In the genomic region with DNA sequence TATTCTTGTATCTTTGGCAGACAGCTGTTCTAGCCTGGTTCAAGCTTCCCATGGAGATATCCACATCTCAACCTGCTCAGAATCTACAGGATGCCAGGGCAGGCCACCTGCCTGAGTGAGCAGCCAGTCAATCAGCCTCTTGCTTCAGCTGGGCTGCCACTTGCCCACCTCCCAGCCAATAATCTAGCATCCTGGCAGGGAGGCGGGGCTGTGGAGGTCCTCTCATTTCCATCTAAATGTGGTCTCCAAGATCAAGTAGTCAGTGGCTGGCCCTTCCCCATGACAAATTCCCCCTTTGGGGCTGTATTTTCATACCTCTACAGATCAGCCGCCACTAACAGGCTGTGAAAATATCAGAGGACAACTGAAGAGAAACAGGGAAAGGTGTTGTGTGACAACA, we compare ENCODE assay signal across 23 cellular contexts. TPM values are rescaled to one million over a fixed set of nuclear protein-coding genes. Genes with fewer than 3 reads are reported as not detected.
DNase-seq lines count a peak whose midpoint lies in the region; ATAC-seq and TF ChIP-seq lines count a peak whose summit lies in the region.
"Had no signal": no experiment of that assay in that cellular context is flagged by ENCODE, and none has a peak within 500 bp of the region (broad histone marks: within the 10 kb centered on the region; RNA-seq: fewer than 3 reads in every experiment).

No MANE protein-coding gene starts in this region.

- no peak overlapping the region for H3K4me3 Mint-ChIP-seq in natural killer cell treated with Interleukin-12 subunit alpha and Interleukin-12 subunit beta and Interleukin-15 and Interleukin-18, amount 100 ng/mL, for 72 hours
- no peak overlapping the region for H3K4me3 Mint-ChIP-seq in natural killer cell
- no peak overlapping the region for H3K4me3 Mint-ChIP-seq in T-helper 17 cell
- H3K4me3 Mint-ChIP-seq in nephron progenitor cell: no peak overlapping the region
- H3K4me3 Mint-ChIP-seq: CD14-positive monocyte; CD8-positive, alpha-beta memory T cell had no signal

- in situ Hi-C loops in GM13977 (cut with MboI; ENCODE audit: low pct_unique_long_range_greater_than_20kb, low sequenced_read_pairs, unreplicated experiment): no loop called here

- H3K27me3 Mint-ChIP-seq in natural killer cell treated with Interleukin-12 subunit alpha and Interleukin-12 subunit beta and Interleukin-15 and Interleukin-18, amount 100 ng/mL, for 72 hours: no peaks in the 10 kb centered on the region
- H3K27me3 Mint-ChIP-seq in natural killer cell (ENCODE audit: low read depth in 2 of 2): no peaks in the 10 kb centered on the region
- no peaks in the 10 kb centered on the region for H3K27me3 Mint-ChIP-seq in T-helper 17 cell
- H3K27me3 Mint-ChIP-seq in nephron progenitor cell (ENCODE audit: low read depth, poor library complexity): peaks cover 2% of the 10 kb centered on the region
- H3K27me3 Mint-ChIP-seq: CD8-positive, alpha-beta memory T cell; IgD-negative memory B cell had no signal

- TF ChIP-seq CTCF in natural killer cell (IDR thresholded peaks at IDR 0.05): no peak
- no peak for TF ChIP-seq CTCF in nephron progenitor cell (IDR thresholded peaks at IDR 0.05)
- no peak for TF ChIP-seq CTCF in GM13977 (IDR thresholded peaks at IDR 0.05; ENCODE audit: extremely low read depth, insufficient read depth, missing control alignments)

- no peaks in the 10 kb centered on the region for H3K36me3 Mint-ChIP-seq in natural killer cell treated with Interleukin-12 subunit alpha and Interleukin-12 subunit beta and Interleukin-15 and Interleukin-18, amount 100 ng/mL, for 72 hours
- H3K36me3 Mint-ChIP-seq in natural killer cell (no peaks in the 10 kb centered on the region), T-helper 17 cell (ENCODE audit: low read depth) (peaks cover 2% of the 10 kb centered on the region), nephron progenitor cell (ENCODE audit: low read depth) (no peaks in the 10 kb centered on the region)

- H3K4me1 Mint-ChIP-seq in natural killer cell treated with Interleukin-12 subunit alpha and Interleukin-12 subunit beta and Interleukin-15 and Interleukin-18, amount 100 ng/mL, for 72 hours (ENCODE audit: low read depth in 2 of 2): peaks cover 16 to 39% of the 10 kb centered on the region in 2 donors
- H3K4me1 Mint-ChIP-seq in natural killer cell: peaks cover 36 to 51% of the 10 kb centered on the region in 2 donors
- peaks cover 26% of the 10 kb centered on the region for H3K4me1 Mint-ChIP-seq in T-helper 17 cell
- peaks cover 89% of the 10 kb centered on the region for H3K4me1 Mint-ChIP-seq in nephron progenitor cell

- intact Hi-C loops in natural killer cell (cut with micrococcal nuclease): no loop called here

- no peak for ATAC-seq in natural killer cell treated with Interleukin-12 subunit alpha and Interleukin-12 subunit beta and Interleukin-15 and Interleukin-18, amount 100 ng/mL, for 72 hours
- ATAC-seq in natural killer cell (no peak), T-helper 17 cell (no peak), HG03175 (IDR thresholded peaks at IDR 0.05; ENCODE audit: unreplicated experiment) (no peak)

- no peaks in the 10 kb centered on the region for H3K9me3 Mint-ChIP-seq in natural killer cell treated with Interleukin-12 subunit alpha and Interleukin-12 subunit beta and Interleukin-15 and Interleukin-18, amount 100 ng/mL, for 72 hours
- H3K9me3 Mint-ChIP-seq in natural killer cell (no peaks in the 10 kb centered on the region), nephron progenitor cell (no peaks in the 10 kb centered on the region)
- H3K9me3 Mint-ChIP-seq: CD14-positive monocyte; CD8-positive, alpha-beta memory T cell; IgD-negative memory B cell had no signal

- no peaks in the 10 kb centered on the region for H3K9me3 ChIP-seq in T-helper 17 cell (ENCODE audit: control insufficient read depth, low read length, poor library complexity, severe bottlenecking)
- H3K9me3 ChIP-seq: BE2C had no signal

- no peak overlapping the region for H3K27ac Mint-ChIP-seq in natural killer cell treated with Interleukin-12 subunit alpha and Interleukin-12 subunit beta and Interleukin-15 and Interleukin-18, amount 100 ng/mL, for 72 hours
- H3K27ac Mint-ChIP-seq in natural killer cell (peak overlapping the region in 1 of 2 donors; percentile 60), T-helper 17 cell (peak overlapping the region; percentile 49), nephron progenitor cell (peak overlapping the region; percentile 71)
- H3K27ac Mint-ChIP-seq: IgD-negative memory B cell had no signal

- DNase-seq in natural killer cell treated with Interleukin-12 subunit alpha and Interleukin-12 subunit beta and Interleukin-15 and Interleukin-18, amount 100 ng/mL, for 72 hours (ENCODE audit: low spot score): peak; percentile 16
- DNase-seq in natural killer cell (no peak), T-helper 17 cell (no peak), nephron progenitor cell (no peak), GM13977 (ENCODE audit: low spot score) (no peak), DMS 273 treated with DMSO at 0.1 percent for 48 hours (lab: John Stamatoyannopoulos, UW) (no peak)
- DNase-seq: 8988T; ACHN; BE2C; CD8-positive, alpha-beta memory T cell; DMS79 treated with DMSO at 0.1 percent for 48 hours; GF-D8; NCI-H1048; NCI-H1417; NCI-H1694; NCI-H2029 treated with DMSO at 0.1 percent for 48 hours; NCI-H345; NCI-H510A treated with DMSO at 0.1 percent for 48 hours; NCI-H774; SIG-M5 had no signal

RNA-seq across cellular contexts. Expression of gene SPDEF, which starts 33.0 kb away (rescaled TPM):
- total RNA-seq in natural killer cell treated with Interleukin-12 subunit alpha and Interleukin-12 subunit beta and Interleukin-15 and Interleukin-18, amount 100 ng/mL, for 72 hours: not detected
- total RNA-seq in natural killer cell (under 1 TPM; 0.25 to 0.68 (median 0.45) TPM), T-helper 17 cell (under 1 TPM; 0.23 to 0.35 TPM)
- total RNA-seq: CD8-positive, alpha-beta memory T cell had no signal

Comparison
In these comparisons a context has a peak if more than half of its experiments do, and no peak if none do; other contexts are left out.
1. H3K27ac Mint-ChIP-seq: peak in T-helper 17 cell (single experiment) and nephron progenitor cell (single experiment); none in natural killer cell treated with Interleukin-12 subunit alpha and Interleukin-12 subunit beta and Interleukin-15 and Interleukin-18, amount 100 ng/mL, for 72 hours (0 of 2).